25 cellular contexts compared by ENCODE assay signal in the genomic region with DNA sequence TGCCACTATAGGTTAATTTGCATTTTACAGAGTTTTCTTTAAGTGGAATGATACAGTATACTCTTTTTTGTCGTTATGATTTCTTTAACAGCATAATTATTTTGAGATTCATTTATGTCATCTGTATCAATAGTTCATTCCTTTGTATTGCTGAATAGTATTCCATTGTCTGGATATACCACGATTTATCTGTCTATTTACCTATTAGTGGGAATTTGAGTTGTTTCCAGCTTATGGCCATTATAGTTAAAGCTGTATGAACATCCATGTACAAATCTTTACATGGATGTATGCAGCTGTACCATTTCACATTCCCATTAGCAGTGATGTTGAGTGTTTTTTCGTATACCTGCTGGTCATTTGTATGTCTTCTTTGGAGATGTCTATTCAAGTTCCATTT.
"Had no signal": no experiment of that assay in that cellular context is flagged by ENCODE, and none has a peak within 500 bp of the region (broad histone marks: within the 10 kb centered on the region; RNA-seq: fewer than 3 reads in every experiment).

No MANE protein-coding gene starts in this region.

- H3K4me1 ChIP-seq: pancreas, prostate gland, right atrium auricular region, right lobe of liver, sigmoid colon, stomach, thyroid gland, transverse colon, upper lobe of right lung, uterus had no signal

- ATAC-seq: naive thymus-derived CD8-positive, alpha-beta T cell; natural killer cell treated with Interleukin-12 subunit alpha and Interleukin-12 subunit beta and Interleukin-15 and Interleukin-18, amount 100 ng/mL, for 72 hours; pancreas; right lobe of liver; stimulated activated effector memory CD8-positive, alpha-beta T cell treated with anti-CD3 and anti-CD28 coated beads, Interleukin-12 subunit alpha, Interleukin-12 subunit beta, amount 100 ng/mL, for 72 hours; stimulated activated naive B cell treated with anti-CD40 and anti-IgM and Interleukin-4, amounts not matched to agents 10 μg/mL and 1 μg/mL and 100 μg/mL, for 72 hours; upper lobe of right lung had no signal

- H3K9me3 ChIP-seq: neutrophil, pancreas, prostate gland, right atrium auricular region, right lobe of liver, sigmoid colon, thoracic aorta, thyroid gland, transverse colon, upper lobe of right lung, uterus had no signal

- H3K36me3 ChIP-seq: neutrophil, pancreas, prostate gland, right atrium auricular region, right lobe of liver, sigmoid colon, stomach, thoracic aorta, thyroid gland, transverse colon, upper lobe of right lung, uterus had no signal

- H3K27ac ChIP-seq: neutrophil, pancreas, prostate gland, right atrium auricular region, right lobe of liver, sigmoid colon, stomach, thyroid gland, transverse colon, upper lobe of right lung, uterus had no signal

- H3K4me3 ChIP-seq: pancreas, prostate gland, right atrium auricular region, right lobe of liver, sigmoid colon, stomach, thoracic aorta, thyroid gland, transverse colon, upper lobe of right lung, uterus had no signal

- DNase-seq: naive thymus-derived CD8-positive, alpha-beta T cell; nephron progenitor cell; nucleus accumbens; pancreas; retina; right lobe of liver; sigmoid colon; small intestine; stimulated activated CD4-positive, alpha-beta T cell treated with anti-CD3 and anti-CD28 coated beads, Interleukin-15, amount 100 ng/mL, for 24 hours; stimulated activated CD4-positive, alpha-beta T cell treated with anti-CD3 and anti-CD28 coated beads, Interleukin-2, amount 100 ng/mL, for 24 hours; stimulated activated CD4-positive, alpha-beta T cell treated with anti-CD3 and anti-CD28 coated beads, Interleukin-2, amount 100 ng/mL, for 48 hours; stimulated activated CD4-positive, alpha-beta T cell treated with anti-CD3 and anti-CD28 coated beads, Interleukin-4, amount 100 ng/mL, for 24 hours; stimulated activated naive B cell treated with anti-CD40 and anti-IgM and Interleukin-4, amounts not matched to agents 10 μg/mL and 1 μg/mL and 100 μg/mL, for 72 hours; stimulated activated naive CD4-positive, alpha-beta T cell treated with Interleukin-2 at 50 U/mL for 16 hours; stomach; thyroid gland; transverse colon; upper lobe of right lung; uterus had no signal

- H3K27me3 ChIP-seq: neutrophil, pancreas, right atrium auricular region, right lobe of liver, sigmoid colon, stomach, thyroid gland, transverse colon, upper lobe of right lung, uterus had no signal
